In genomic region chr9:19124430-19124793, GRCh38 we compare ENCODE assay signal across 9 cellular contexts. TPM values are rescaled to one million over a fixed set of nuclear protein-coding genes. Genes with fewer than 3 reads are reported as not detected.
DNase-seq lines count a peak whose midpoint lies in the region; ATAC-seq and TF ChIP-seq lines count a peak whose summit lies in the region.
"Had no signal": no experiment of that assay in that cellular context is flagged by ENCODE, and none has a peak within 500 bp of the region (broad histone marks: within the 10 kb centered on the region; RNA-seq: fewer than 3 reads in every experiment).

No MANE protein-coding gene starts in this region.

- H3K4me1 ChIP-seq in left ventricle myocardium inferior: peaks cover 89% of the 10 kb centered on the region
- no peaks in the 10 kb centered on the region for H3K4me1 ChIP-seq in uterus

- H3K27ac Mint-ChIP-seq in mesothelial cell of epicardium: peak overlapping the region; percentile 79

- H3K27ac ChIP-seq in left ventricle myocardium inferior (replicated peaks) (peak overlapping the region; percentile 74), uterus (peak overlapping the region; percentile 97 to 98), caudate nucleus (ENCODE audit: low read depth, low read length) (no peak overlapping the region)

- H3K4me3 Mint-ChIP-seq in mesothelial cell of epicardium: peak overlapping the region; percentile 89

- peaks cover 31% of the 10 kb centered on the region for H3K36me3 Mint-ChIP-seq in mesothelial cell of epicardium

- no peaks in the 10 kb centered on the region for H3K27me3 Mint-ChIP-seq in mesothelial cell of epicardium (ENCODE audit: low read depth)

- intact Hi-C loops in left ventricle myocardium inferior (cut with micrococcal nuclease) (no loop called here), Right ventricle myocardium superior (cut with DNase I) (no loop called here), uterus (cut with DNase I; ENCODE audit: low total_unique reads) (loop anchor here (10.0 kb wide), 1 partner anchor 50 kb away; no protein-coding TSS in a partner anchor)

- TF ChIP-seq CTCF in left ventricle myocardium inferior (IDR thresholded peaks at IDR 0.05; ENCODE audit: borderline replicate concordance) (no peak), cardiac fibroblast (IDR thresholded peaks at IDR 0.05; ENCODE audit: low read depth, low read length) (no peak), mesothelial cell of epicardium (IDR thresholded peaks at IDR 0.05; ENCODE audit: unreplicated experiment) (no peak), uterus (IDR thresholded peaks at IDR 0.05) (no peak)

- no peaks in the 10 kb centered on the region for H3K9me3 Mint-ChIP-seq in mesothelial cell of epicardium

- H3K36me3 ChIP-seq in left ventricle myocardium inferior: peaks cover 57% of the 10 kb centered on the region
- H3K36me3 ChIP-seq in uterus: no peaks in the 10 kb centered on the region

- DNase-seq in left ventricle myocardium inferior (no peak), Right ventricle myocardium superior (no peak), cardiac fibroblast (ENCODE audit: low read depth in 2 of 2) (no peak), mesothelial cell of epicardium (ENCODE audit: low spot score in 2 of 2, unreplicated experiment in 2 of 2) (no peak), uterus (no peak), NCI-H2171 treated with DMSO at 0.1 percent for 48 hours (lab: John Stamatoyannopoulos, UW) (no peak), caudate nucleus (lab: John Stamatoyannopoulos, UW) (no peak), midbrain (lab: John Stamatoyannopoulos, UW) (no peak)
- DNase-seq: T1000 had no signal

- H3K9me3 ChIP-seq in left ventricle myocardium inferior (replicated peaks) (no peaks in the 10 kb centered on the region), uterus (no peaks in the 10 kb centered on the region)

- H3K4me1 Mint-ChIP-seq in mesothelial cell of epicardium: peaks cover 44% of the 10 kb centered on the region

- no peaks in the 10 kb centered on the region for H3K27me3 ChIP-seq in left ventricle myocardium inferior (ENCODE audit: low read depth)
- H3K27me3 ChIP-seq in uterus: no peaks in the 10 kb centered on the region

- TF ChIP-seq POLR2A in uterus (IDR thresholded peaks at IDR 0.05): no peak

- ATAC-seq in Right ventricle myocardium superior (ENCODE audit: poor library complexity): no peak

- H3K4me3 ChIP-seq in left ventricle myocardium inferior (peak overlapping the region; percentile 84), cardiac fibroblast (replicated peaks in 1 of 2; ENCODE audit: low read depth in 2 of 2, low read length in 2 of 2) (peak overlapping the region; percentile 82 to 84), uterus (no peak overlapping the region)

RNA-seq across cellular contexts. Expression of gene PLIN2, which starts 2.9 kb away (rescaled TPM):
- total RNA-seq in left ventricle myocardium inferior (131 TPM), Right ventricle myocardium superior (65.5 TPM), mesothelial cell of epicardium (95.1 to 99.4 TPM (median 96.9 TPM) in 3 replicates), uterus (100 to 1,000 TPM in 2 of 4 donors, 10 to 100 TPM in 2; 14.1 to 188 (median 91.8) TPM)

RNA-seq across cellular contexts. Expression of gene HAUS6, which starts 21.7 kb away (rescaled TPM):
- total RNA-seq in left ventricle myocardium inferior (5.6 TPM), Right ventricle myocardium superior (5.9 TPM), mesothelial cell of epicardium (14.9 to 16.1 TPM (median 15.6 TPM) in 3 replicates), uterus (10 to 100 TPM in 3 of 4 donors, 1 to 10 TPM in 1; 1.5 to 26.0 (median 14.4) TPM)

Comparison
In these comparisons a context has a peak if more than half of its experiments do, and no peak if none do; other contexts are left out.
1. H3K4me3 ChIP-seq: peak in left ventricle myocardium inferior (single experiment) and cardiac fibroblast (2 of 2); none in uterus (0 of 2).